14 cellular contexts compared by ENCODE assay signal in genomic region chr6:86706449-86706848, GRCh38.
A peak's percentile ranks its signal among the peaks of the same experiment; 100 is the strongest.
DNase-seq lines count a peak whose midpoint lies in the region; ATAC-seq, FAIRE-seq and TF ChIP-seq lines count a peak whose summit lies in the region.
"Had no signal": no experiment of that assay in that cellular context is flagged by ENCODE, and none has a peak within 500 bp of the region (broad histone marks: within the 10 kb centered on the region; RNA-seq: fewer than 3 reads in every experiment).

No MANE protein-coding gene starts in this region.

- H3K36me3 Mint-ChIP-seq in stimulated activated memory B cell treated with anti-CD40 and anti-IgM and Interleukin-4, amounts not matched to agents 10 μg/mL and 1 μg/mL and 100 μg/mL, for 72 hours = no peaks in the 10 kb centered on the region
- H3K36me3 Mint-ChIP-seq: stimulated activated naive B cell treated with anti-CD40 and anti-IgM and Interleukin-4, amounts not matched to agents 10 μg/mL and 1 μg/mL and 100 μg/mL, for 72 hours had no signal

- H3K27me3 Mint-ChIP-seq in stimulated activated memory B cell treated with anti-CD40 and anti-IgM and Interleukin-4, amounts not matched to agents 10 μg/mL and 1 μg/mL and 100 μg/mL, for 72 hours = no peaks in the 10 kb centered on the region
- H3K27me3 Mint-ChIP-seq: stimulated activated naive B cell treated with anti-CD40 and anti-IgM and Interleukin-4, amounts not matched to agents 10 μg/mL and 1 μg/mL and 100 μg/mL, for 72 hours had no signal

- H3K4me1 ChIP-seq in smooth muscle cell (ENCODE audit: low read depth) (no peaks in the 10 kb centered on the region), kidney (ENCODE audit: control insufficient read depth in 1 of 2, insufficient read depth in 1 of 2, low read depth in 1 of 2, low read length in 2 of 2) (no peaks in the 10 kb centered on the region)
- H3K4me1 ChIP-seq: BLaER1 treated with 17β-estradiol and CSF1 and Interleukin-3, amounts not matched to agents 10 nM and 100 nM had no signal

- H3F3A ChIP-seq in smooth muscle cell (ENCODE audit: low read depth) = no peaks in the 10 kb centered on the region

- H3K4me3 Mint-ChIP-seq in stimulated activated memory B cell treated with anti-CD40 and anti-IgM and Interleukin-4, amounts not matched to agents 10 μg/mL and 1 μg/mL and 100 μg/mL, for 72 hours = no peak overlapping the region
- H3K4me3 Mint-ChIP-seq: stimulated activated naive B cell treated with anti-CD40 and anti-IgM and Interleukin-4, amounts not matched to agents 10 μg/mL and 1 μg/mL and 100 μg/mL, for 72 hours had no signal

- H4K20me1 ChIP-seq in smooth muscle cell (ENCODE audit: low read depth) = no peaks in the 10 kb centered on the region
- H4K20me1 ChIP-seq: BLaER1 treated with 17β-estradiol and CSF1 and Interleukin-3, amounts not matched to agents 10 nM and 100 nM had no signal

- no peak overlapping the region for H2AFZ ChIP-seq in smooth muscle cell (ENCODE audit: low read depth)

- peak; percentile 44 for TF ChIP-seq CTCF in GM12864 (IDR thresholded peaks at IDR 0.05; ENCODE audit: low read depth, low read length, missing control alignments)
- TF ChIP-seq CTCF in LNCAP (IDR thresholded peaks at IDR 0.05) = 0 out of 2 replicates have a peak, but pooled peaks have one; percentile 12
- TF ChIP-seq CTCF in smooth muscle cell (IDR thresholded peaks at IDR 0.05; ENCODE audit: borderline replicate concordance, insufficient read depth, poor library complexity, severe bottlenecking) = no peak
- TF ChIP-seq CTCF in kidney (IDR thresholded peaks at IDR 0.05; ENCODE audit: borderline replicate concordance, extremely low read depth, insufficient read depth) = no peak

- H3K36me3 ChIP-seq in smooth muscle cell (ENCODE audit: low read depth) = no peaks in the 10 kb centered on the region
- no peaks in the 10 kb centered on the region for H3K36me3 ChIP-seq in kidney (ENCODE audit: control insufficient read depth in 1 of 2, insufficient read depth in 2 of 2, low read length in 2 of 2)
- H3K36me3 ChIP-seq: BLaER1 treated with 17β-estradiol and CSF1 and Interleukin-3, amounts not matched to agents 10 nM and 100 nM had no signal

- intact Hi-C loops in kidney (cut with DNase I) = no loop called here

- H3K9me3 ChIP-seq in smooth muscle cell (replicated peaks; ENCODE audit: low read depth) = no peaks in the 10 kb centered on the region
- no peaks in the 10 kb centered on the region for H3K9me3 ChIP-seq in kidney (ENCODE audit: control insufficient read depth in 1 of 2, low read length in 2 of 2)
- H3K9me3 ChIP-seq: BLaER1 treated with 17β-estradiol and CSF1 and Interleukin-3, amounts not matched to agents 10 nM and 100 nM had no signal

- FAIRE-seq in kidney (lab: Jason Lieb, UNC) = no peak
- FAIRE-seq: bronchial epithelial cell had no signal

- H3K79me2 ChIP-seq in smooth muscle cell (ENCODE audit: low read depth) = no peaks in the 10 kb centered on the region

- H3K9me3 Mint-ChIP-seq in stimulated activated memory B cell treated with anti-CD40 and anti-IgM and Interleukin-4, amounts not matched to agents 10 μg/mL and 1 μg/mL and 100 μg/mL, for 72 hours = peaks cover 9% of the 10 kb centered on the region

- no peak for TF ChIP-seq POLR2A in erythroblast (IDR thresholded peaks at IDR 0.05; ENCODE audit: low read length)

- no peaks in the 10 kb centered on the region for H3K27me3 ChIP-seq in smooth muscle cell (ENCODE audit: low read depth)
- H3K27me3 ChIP-seq: BLaER1 treated with 17β-estradiol and CSF1 and Interleukin-3, amounts not matched to agents 10 nM and 100 nM had no signal

- H3K27ac ChIP-seq in smooth muscle cell (ENCODE audit: low read depth) (no peak overlapping the region), kidney (ENCODE audit: low read depth in 2 of 2, low read length in 2 of 2) (no peak overlapping the region)
- H3K27ac ChIP-seq: BLaER1 treated with 17β-estradiol and CSF1 and Interleukin-3, amounts not matched to agents 10 nM and 100 nM had no signal

- H3K4me2 ChIP-seq in smooth muscle cell = no peak overlapping the region
- H3K4me2 ChIP-seq: BLaER1 treated with 17β-estradiol and CSF1 and Interleukin-3, amounts not matched to agents 10 nM and 100 nM had no signal

- ATAC-seq in GM21360 (IDR thresholded peaks at IDR 0.05; ENCODE audit: unreplicated experiment) (peak; percentile 91), esophagus mucosa (no peak)
- no peak for ATAC-seq in stimulated activated memory B cell treated with anti-CD40 and anti-IgM and Interleukin-4, amounts not matched to agents 10 μg/mL and 1 μg/mL and 100 μg/mL, for 72 hours
- ATAC-seq: stimulated activated naive B cell treated with anti-CD40 and anti-IgM and Interleukin-4, amounts not matched to agents 10 μg/mL and 1 μg/mL and 100 μg/mL, for 72 hours had no signal

- no peaks in the 10 kb centered on the region for H3K4me1 Mint-ChIP-seq in stimulated activated memory B cell treated with anti-CD40 and anti-IgM and Interleukin-4, amounts not matched to agents 10 μg/mL and 1 μg/mL and 100 μg/mL, for 72 hours
- H3K4me1 Mint-ChIP-seq: stimulated activated naive B cell treated with anti-CD40 and anti-IgM and Interleukin-4, amounts not matched to agents 10 μg/mL and 1 μg/mL and 100 μg/mL, for 72 hours had no signal

- H3K4me3 ChIP-seq in GM12864 (ENCODE audit: low read depth, low read length) (no peak overlapping the region), smooth muscle cell (no peak overlapping the region), kidney (ENCODE audit: low read length in 2 of 2) (no peak overlapping the region)
- H3K4me3 ChIP-seq: BLaER1 treated with 17β-estradiol and CSF1 and Interleukin-3, amounts not matched to agents 10 nM and 100 nM had no signal

- 95% methylated on average over 4 of the region's 4 CpGs for WGBS in smooth muscle cell (ENCODE audit: low lambda C conversion rate)

- H3K27ac Mint-ChIP-seq in stimulated activated memory B cell treated with anti-CD40 and anti-IgM and Interleukin-4, amounts not matched to agents 10 μg/mL and 1 μg/mL and 100 μg/mL, for 72 hours = no peak overlapping the region
- H3K27ac Mint-ChIP-seq: stimulated activated naive B cell treated with anti-CD40 and anti-IgM and Interleukin-4, amounts not matched to agents 10 μg/mL and 1 μg/mL and 100 μg/mL, for 72 hours had no signal

- H3K9ac ChIP-seq in smooth muscle cell (ENCODE audit: low read depth) (no peak overlapping the region), kidney (ENCODE audit: low read length in 2 of 2) (no peak overlapping the region)
- H3K9ac ChIP-seq: BLaER1 treated with 17β-estradiol and CSF1 and Interleukin-3, amounts not matched to agents 10 nM and 100 nM had no signal

- DNase-seq in GM12864 (ENCODE audit: low read depth) (no peak), erythroblast (lab: John Stamatoyannopoulos, UW) (peak; percentile 16 to 40), smooth muscle cell (lab: John Stamatoyannopoulos, UW; ENCODE audit: unreplicated experiment) (no peak), kidney (no peak)
- DNase-seq: activated CD4-positive, alpha-beta T cell treated with anti-CD3 and anti-CD28 coated beads, Interleukin-2, amount 50 U/mL, for 1 hour; activated effector memory CD4-positive, alpha-beta T cell treated with anti-CD3 and anti-CD28 coated beads, Interleukin-2, amount 50 U/mL, for 16 hours; stimulated activated CD4-positive, alpha-beta T cell treated with anti-CD3 and anti-CD28 coated beads, Interleukin-2, amount 100 ng/mL, for 24 hours; stimulated activated naive B cell treated with anti-CD40 and anti-IgM and Interleukin-4, amounts not matched to agents 10 μg/mL and 1 μg/mL and 100 μg/mL, for 72 hours had no signal

Comparison
In these comparisons a context has a peak if more than half of its experiments do, and no peak if none do; other contexts are left out.
1. DNase-seq: peak in erythroblast (2 of 2); none in GM12864 (single experiment), smooth muscle cell (single experiment) and kidney (single experiment).
2. CTCF ChIP-seq: peak in GM12864 (single experiment) and LNCAP (single experiment); none in smooth muscle cell (single experiment) and kidney (single experiment).